Comparison of ENCODE assay signal across 21 cellular contexts in genomic region chr10:21313691-21314090, GRCh38.
DNase-seq lines count a peak whose midpoint lies in the region; ATAC-seq and TF ChIP-seq lines count a peak whose summit lies in the region.
"Had no signal": no experiment of that assay in that cellular context is flagged by ENCODE, and none has a peak within 500 bp of the region (broad histone marks: within the 10 kb centered on the region; RNA-seq: fewer than 3 reads in every experiment).

No MANE protein-coding gene starts in this region.

- CTCF ChIA-PET in HCT116 (lab: Charles Lee), result no interaction called here

- H3K4me3 ChIP-seq in HCT116 (replicated peaks in 1 of 2; ENCODE audit: low read depth in 1 of 2, low read length in 2 of 2), result no peak overlapping the region
- no peak overlapping the region for H3K4me3 ChIP-seq in WERI-Rb-1 (ENCODE audit: low read depth, low read length)
- no peak overlapping the region for H3K4me3 ChIP-seq in iPS-20b (ENCODE audit: low read length)
- no peak overlapping the region for H3K4me3 ChIP-seq in tibial artery
- no peak overlapping the region for H3K4me3 ChIP-seq in colonic mucosa
- H3K4me3 ChIP-seq: pancreas had no signal

- no peaks in the 10 kb centered on the region for H3K9me2 ChIP-seq in HCT116 (ENCODE audit: insufficient read depth)

- H3K27ac Mint-ChIP-seq in progenitor cell of endocrine pancreas, result peak overlapping the region; percentile 16
- H3K27ac Mint-ChIP-seq in activated T-helper 17 cell treated with anti-CD3 and anti-CD28 coated beads, Interleukin-2, amount 50 U/mL, for 72 hours, result no peak overlapping the region
- H3K27ac Mint-ChIP-seq: stimulated activated memory B cell treated with anti-CD40 and anti-IgM and Interleukin-4, amounts not matched to agents 10 μg/mL and 1 μg/mL and 100 μg/mL, for 72 hours had no signal

- no peaks in the 10 kb centered on the region for H3K27me3 Mint-ChIP-seq in progenitor cell of endocrine pancreas
- peaks cover 4% of the 10 kb centered on the region for H3K27me3 Mint-ChIP-seq in activated T-helper 17 cell treated with anti-CD3 and anti-CD28 coated beads, Interleukin-2, amount 50 U/mL, for 72 hours
- H3K27me3 Mint-ChIP-seq: stimulated activated memory B cell treated with anti-CD40 and anti-IgM and Interleukin-4, amounts not matched to agents 10 μg/mL and 1 μg/mL and 100 μg/mL, for 72 hours had no signal

- no peak for TF ChIP-seq RAD21 in HCT116 (IDR thresholded peaks at IDR 0.05; ENCODE audit: low read depth)

- TF ChIP-seq POLR2A in HCT116 (IDR thresholded peaks at IDR 0.05; ENCODE audit: borderline replicate concordance, extremely low read depth, insufficient read depth, insufficient read length), result no peak

- H3K4me1 Mint-ChIP-seq in progenitor cell of endocrine pancreas (ENCODE audit: low read depth), result peaks cover 16% of the 10 kb centered on the region
- no peaks in the 10 kb centered on the region for H3K4me1 Mint-ChIP-seq in activated T-helper 17 cell treated with anti-CD3 and anti-CD28 coated beads, Interleukin-2, amount 50 U/mL, for 72 hours
- H3K4me1 Mint-ChIP-seq: central memory CD8-positive, alpha-beta T cell; stimulated activated memory B cell treated with anti-CD40 and anti-IgM and Interleukin-4, amounts not matched to agents 10 μg/mL and 1 μg/mL and 100 μg/mL, for 72 hours had no signal

- DNase-seq in HCT116 (ENCODE audit: low read depth, low spot score) (no peak), WERI-Rb-1 (peak; percentile 13), progenitor cell of endocrine pancreas (ENCODE audit: low spot score, unreplicated experiment) (no peak), NCI-H2196 treated with DMSO at 0.1 percent for 48 hours (lab: John Stamatoyannopoulos, UW; ENCODE audit: unreplicated experiment) (no peak), tibial artery (no peak), colonic mucosa (no peak)
- DNase-seq: activated CD4-positive, alpha-beta T cell treated with anti-CD3 and anti-CD28 coated beads, Interleukin-2, amount 50 U/mL, for 48 hours; activated T-cell treated with anti-CD3 and anti-CD28 coated beads for 4 hours; amniotic stem cell; DMS 273 treated with DMSO at 0.1 percent for 48 hours; effector CD8-positive, alpha-beta T cell; KBM-7; NCI-H1930; NCI-H226; pancreas; T-helper 2 cell had no signal

- RAD21 ChIA-PET in HCT116 (lab: Charles Lee; ENCODE audit: low non-redundant PET in 1 of 2, low total read pairs in 2 of 2, uncharacterized antibody in 2 of 2, unreplicated experiment in 2 of 2), result no interaction called here

- H3K27me3 ChIP-seq in HCT116 (ENCODE audit: insufficient read depth, low read length), result no peaks in the 10 kb centered on the region
- no peaks in the 10 kb centered on the region for H3K27me3 ChIP-seq in WERI-Rb-1 (ENCODE audit: insufficient read depth, low read depth, severe bottlenecking)
- H3K27me3 ChIP-seq in iPS-20b (ENCODE audit: insufficient read depth, low read length), result no peaks in the 10 kb centered on the region
- no peaks in the 10 kb centered on the region for H3K27me3 ChIP-seq in tibial artery
- no peaks in the 10 kb centered on the region for H3K27me3 ChIP-seq in colonic mucosa
- H3K27me3 ChIP-seq: pancreas had no signal

- peak overlapping the region; percentile 66 for H2AFZ ChIP-seq in HCT116 (ENCODE audit: low read depth, low read length, poor library complexity, severe bottlenecking)

- no TSS peak for BruUV-seq in HCT116 (replicated peaks; lab: Mats Ljungman, UMichigan)

- H3K9ac ChIP-seq in HCT116 (ENCODE audit: low read length) (no peak overlapping the region), iPS-20b (ENCODE audit: low read depth, low read length) (peak overlapping the region; percentile 36; the same call in 1 of the 2 replicates), colonic mucosa (ENCODE audit: low read depth in 2 of 2, low read length in 2 of 2) (no peak overlapping the region)

- H3K36me3 Mint-ChIP-seq in progenitor cell of endocrine pancreas (ENCODE audit: insufficient read depth), result no peaks in the 10 kb centered on the region
- H3K36me3 Mint-ChIP-seq in activated T-helper 17 cell treated with anti-CD3 and anti-CD28 coated beads, Interleukin-2, amount 50 U/mL, for 72 hours (ENCODE audit: low read depth), result no peaks in the 10 kb centered on the region
- H3K36me3 Mint-ChIP-seq: stimulated activated memory B cell treated with anti-CD40 and anti-IgM and Interleukin-4, amounts not matched to agents 10 μg/mL and 1 μg/mL and 100 μg/mL, for 72 hours had no signal

- H3K4me2 ChIP-seq in HCT116 (ENCODE audit: low read length), result peak overlapping the region; percentile 74

- H3K27ac ChIP-seq in HCT116 (ENCODE audit: low read depth, low read length) (no peak overlapping the region), WERI-Rb-1 (peak overlapping the region; percentile 47), iPS-20b (ENCODE audit: low read length) (peak overlapping the region; percentile 69), tibial artery (no peak overlapping the region), colonic mucosa (no peak overlapping the region)
- H3K27ac ChIP-seq: VCaP had no signal

- H4K20me1 ChIP-seq in HCT116 (ENCODE audit: insufficient read depth), result no peaks in the 10 kb centered on the region

- no peaks in the 10 kb centered on the region for H3K79me2 ChIP-seq in HCT116 (ENCODE audit: insufficient read depth, low read length)

- H3K9me3 Mint-ChIP-seq in progenitor cell of endocrine pancreas (ENCODE audit: low read depth), result no peaks in the 10 kb centered on the region
- H3K9me3 Mint-ChIP-seq in activated T-helper 17 cell treated with anti-CD3 and anti-CD28 coated beads, Interleukin-2, amount 50 U/mL, for 72 hours, result no peaks in the 10 kb centered on the region
- H3K9me3 Mint-ChIP-seq: central memory CD8-positive, alpha-beta T cell had no signal

- H3K4me1 ChIP-seq in HCT116 (ENCODE audit: control insufficient read depth in 1 of 2, insufficient read depth in 2 of 2, low read length in 2 of 2) (peaks cover 42 to 62% of the 10 kb centered on the region in 2 experiments), iPS-20b (ENCODE audit: insufficient read depth, low read length) (peaks cover 27% of the 10 kb centered on the region), tibial artery (peaks cover 0 to 21% (median 17%) of the 10 kb centered on the region in 4 donors), colonic mucosa (no peaks in the 10 kb centered on the region)

- POLR2A ChIA-PET in HCT116 (lab: Charles Lee), result no interaction called here

- no peak overlapping the region for H3K4me3 Mint-ChIP-seq in progenitor cell of endocrine pancreas (ENCODE audit: low read depth)
- H3K4me3 Mint-ChIP-seq in activated T-helper 17 cell treated with anti-CD3 and anti-CD28 coated beads, Interleukin-2, amount 50 U/mL, for 72 hours, result no peak overlapping the region
- H3K4me3 Mint-ChIP-seq: central memory CD8-positive, alpha-beta T cell; stimulated activated memory B cell treated with anti-CD40 and anti-IgM and Interleukin-4, amounts not matched to agents 10 μg/mL and 1 μg/mL and 100 μg/mL, for 72 hours had no signal

- H3K9me3 ChIP-seq in HCT116 (ENCODE audit: control insufficient read depth in 1 of 2, insufficient read depth in 1 of 2, low read depth in 1 of 2, low read length in 2 of 2) (no peaks in the 10 kb centered on the region), WERI-Rb-1 (ENCODE audit: severe bottlenecking) (no peaks in the 10 kb centered on the region), iPS-20b (ENCODE audit: insufficient read depth, low read depth, low read length) (no peaks in the 10 kb centered on the region), tibial artery (no peaks in the 10 kb centered on the region), colonic mucosa (no peaks in the 10 kb centered on the region)
- H3K9me3 ChIP-seq: pancreas had no signal

- ATAC-seq in HCT116, result no peak
- ATAC-seq in activated T-helper 17 cell treated with anti-CD3 and anti-CD28 coated beads, Interleukin-2, amount 50 U/mL, for 72 hours (replicated peaks), result no peak
- ATAC-seq: stimulated activated memory B cell treated with anti-CD40 and anti-IgM and Interleukin-4, amounts not matched to agents 10 μg/mL and 1 μg/mL and 100 μg/mL, for 72 hours had no signal

- H3K36me3 ChIP-seq in HCT116 (ENCODE audit: control insufficient read depth in 1 of 2, insufficient read depth in 2 of 2, low read length in 2 of 2) (no peaks in the 10 kb centered on the region), WERI-Rb-1 (no peaks in the 10 kb centered on the region), iPS-20b (ENCODE audit: insufficient read depth, low read depth, low read length) (no peaks in the 10 kb centered on the region), tibial artery (no peaks in the 10 kb centered on the region), colonic mucosa (no peaks in the 10 kb centered on the region)
- H3K36me3 ChIP-seq: pancreas had no signal

- intact Hi-C loops in HCT116 (cut with micrococcal nuclease), result no loop called here
- intact Hi-C loops in tibial artery (cut with DNase I; ENCODE audit: low total_unique reads), result no loop called here
- intact Hi-C loops in colonic mucosa (cut with DNase I), result no loop called here

- TF ChIP-seq CTCF in HCT116 (IDR thresholded peaks at IDR 0.05 in 2 of 3, conservative IDR thresholded peaks at IDR 0.05 in 1 of 3; ENCODE audit: borderline replicate concordance in 1 of 3, insufficient read depth in 1 of 3, low read depth in 2 of 3, low read length in 2 of 3) (no peak), WERI-Rb-1 (IDR thresholded peaks at IDR 0.05; ENCODE audit: low read depth, low read length) (no peak), progenitor cell of endocrine pancreas (IDR thresholded peaks at IDR 0.05; ENCODE audit: unreplicated experiment) (no peak), tibial artery (IDR thresholded peaks at IDR 0.05) (no peak), colonic mucosa (IDR thresholded peaks at IDR 0.05) (no peak)

TF ChIP-seq in HCT116, 20 proteins besides CTCF, POLR2A, EP300 and RAD21 (continues in another document):
- TF ChIP-seq FOSL1 (IDR thresholded peaks at IDR 0.05; ENCODE audit: low read depth) (no peak), MAX (IDR thresholded peaks at IDR 0.05) (no peak), SIN3A (IDR thresholded peaks at IDR 0.05; ENCODE audit: low read depth) (no peak), EZH2 (IDR thresholded peaks at IDR 0.05) (no peak), TCF7L2 (IDR thresholded peaks at IDR 0.05; ENCODE audit: borderline replicate concordance, extremely low read depth, insufficient read depth, insufficient read length) (no peak)

Comparison
In these comparisons a context has a peak if more than half of its experiments do, and no peak if none do; other contexts are left out.
1. H3K27ac ChIP-seq: peak in WERI-Rb-1 (single experiment) and iPS-20b (single experiment); none in HCT116 (single experiment), tibial artery (0 of 2) and colonic mucosa (single experiment).